29 cellular contexts compared by ENCODE assay signal in the genomic region with DNA sequence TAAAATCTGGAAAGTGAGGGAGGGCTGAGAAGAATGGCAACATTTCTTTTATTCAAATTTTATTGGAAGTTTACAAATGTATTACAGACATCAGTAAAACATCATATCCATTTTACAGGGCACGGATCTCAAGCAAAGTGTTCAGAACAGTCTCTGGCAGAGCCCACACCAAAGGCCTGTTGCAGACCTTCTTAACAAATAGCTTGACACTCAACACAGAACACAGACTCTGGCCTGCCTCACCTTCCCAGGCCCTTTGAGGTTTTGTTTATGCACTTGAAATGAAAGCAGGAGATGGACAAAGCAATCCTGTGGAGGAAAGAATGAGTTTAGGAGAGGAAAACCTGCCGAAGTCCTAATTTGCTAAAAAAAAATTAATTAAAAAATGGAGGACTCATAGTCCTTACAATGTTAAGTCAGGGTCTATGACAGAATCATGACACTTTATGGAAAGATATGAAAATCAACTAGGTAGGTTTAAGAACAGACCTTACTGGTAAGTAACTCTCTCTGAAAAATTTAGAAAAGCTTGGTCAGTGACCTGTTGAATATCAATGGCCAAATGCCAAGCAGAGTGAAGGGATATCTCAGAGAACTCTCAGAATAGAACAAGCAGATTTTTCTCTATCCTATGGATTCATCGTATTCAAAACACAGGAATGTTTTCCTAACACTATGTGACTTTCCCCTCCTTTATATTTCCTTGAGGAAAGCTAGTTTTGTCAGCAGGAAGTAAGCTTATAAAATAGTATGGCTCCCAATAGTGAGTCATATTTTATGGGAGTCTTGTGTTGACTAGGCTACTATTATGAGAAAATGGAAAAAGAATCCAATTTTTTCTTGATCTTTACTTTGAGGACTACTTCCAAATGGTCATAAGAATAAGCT.
DNase-seq lines count a peak whose midpoint lies in the region; ATAC-seq, FAIRE-seq and TF ChIP-seq lines count a peak whose summit lies in the region.
"Had no signal": no experiment of that assay in that cellular context is flagged by ENCODE, and none has a peak within 500 bp of the region (broad histone marks: within the 10 kb centered on the region; RNA-seq: fewer than 3 reads in every experiment).

No MANE protein-coding gene starts in this region.

- DNase-seq in ELR (ENCODE audit: low read depth) (peak; percentile 48), endothelial cell of umbilical vein (ENCODE audit: low read depth, low spot score) (peak; percentile 80), mucosa of descending colon (no peak), cerebellar cortex (ENCODE audit: low spot score) (no peak), GM13977 (ENCODE audit: low spot score) (no peak), spleen (no peak)
- DNase-seq in activated naive CD8-positive, alpha-beta T cell treated with anti-CD3 and anti-CD28 coated beads for 36 hours = no peak
- DNase-seq: activated CD4-positive, CD25-positive, alpha-beta regulatory T cell; activated CD8-positive, alpha-beta memory T cell treated with anti-CD3 and anti-CD28 coated beads, Interleukin-2, amount 10 ng/mL, durations not matched to agents 7 days and 5 days; activated naive CD4-positive, alpha-beta T cell treated with anti-CD3 and anti-CD28 coated beads for 36 hours; activated T-cell treated with anti-CD3 and anti-CD28 coated beads, Interleukin-2, amount 50 U/mL, for 48 hours; C1 segment of cervical spinal cord; colonic mucosa; DND-41; esophagus squamous epithelium; gastrocnemius medialis; hippocampal formation; Karpas-422; left ventricle myocardium inferior; MV-4-11; NCI-H510A treated with DMSO at 0.1 percent for 48 hours; SJCRH30; stimulated activated naive CD8-positive, alpha-beta T cell treated with anti-CD3 and anti-CD28 coated beads, Interleukin-15, Interleukin-2, amounts not matched to agents 100 U/mL and 50 U/mL, for 24 hours; testis had no signal

- H3K27ac Mint-ChIP-seq in activated naive CD8-positive, alpha-beta T cell treated with anti-CD3 and anti-CD28 coated beads for 36 hours = no peak overlapping the region
- H3K27ac Mint-ChIP-seq: activated CD8-positive, alpha-beta memory T cell treated with anti-CD3 and anti-CD28 coated beads, Interleukin-2, amount 10 ng/mL, durations not matched to agents 7 days and 5 days; activated naive CD4-positive, alpha-beta T cell treated with anti-CD3 and anti-CD28 coated beads for 36 hours; progenitor cell of endocrine pancreas had no signal

- POLR2A ChIA-PET in endothelial cell of umbilical vein (lab: Charles Lee) = no interaction called here

- H2AFZ ChIP-seq in endothelial cell of umbilical vein (ENCODE audit: low read depth, low read length) = no peak overlapping the region

- no TSS peak for BruUV-seq in endothelial cell of umbilical vein (replicated peaks; lab: Mats Ljungman, UMichigan)

- peak; percentile 69 for FAIRE-seq in endothelial cell of umbilical vein (lab: Jason Lieb, UNC)
- FAIRE-seq: GM12878, HTR-8/SVneo, urothelium cell line had no signal

- H3K4me2 ChIP-seq in endothelial cell of umbilical vein (ENCODE audit: insufficient read depth, low read length) = no peak overlapping the region

- H3K4me1 Mint-ChIP-seq in activated naive CD8-positive, alpha-beta T cell treated with anti-CD3 and anti-CD28 coated beads for 36 hours = no peaks in the 10 kb centered on the region
- H3K4me1 Mint-ChIP-seq: activated CD8-positive, alpha-beta memory T cell treated with anti-CD3 and anti-CD28 coated beads, Interleukin-2, amount 10 ng/mL, durations not matched to agents 7 days and 5 days had no signal

- no peak overlapping the region for H3K4me3 Mint-ChIP-seq in activated naive CD8-positive, alpha-beta T cell treated with anti-CD3 and anti-CD28 coated beads for 36 hours
- H3K4me3 Mint-ChIP-seq: activated CD8-positive, alpha-beta memory T cell treated with anti-CD3 and anti-CD28 coated beads, Interleukin-2, amount 10 ng/mL, durations not matched to agents 7 days and 5 days; activated naive CD4-positive, alpha-beta T cell treated with anti-CD3 and anti-CD28 coated beads for 36 hours had no signal

- H3K9me3 ChIP-seq in HUES64 (ENCODE audit: insufficient read depth, low read depth, low read length) (no peaks in the 10 kb centered on the region), endothelial cell of umbilical vein (replicated peaks; ENCODE audit: control insufficient read depth, insufficient read depth, low read length) (no peaks in the 10 kb centered on the region), mucosa of descending colon (no peaks in the 10 kb centered on the region), spleen (no peaks in the 10 kb centered on the region)
- H3K9me3 ChIP-seq: colonic mucosa, esophagus squamous epithelium, gastrocnemius medialis, left ventricle myocardium inferior, SJCRH30, testis had no signal

- peaks cover 14% of the 10 kb centered on the region for H3K27me3 Mint-ChIP-seq in activated naive CD8-positive, alpha-beta T cell treated with anti-CD3 and anti-CD28 coated beads for 36 hours
- H3K27me3 Mint-ChIP-seq: progenitor cell of endocrine pancreas had no signal

- no peak overlapping the region for H3K4me3 ChIP-seq in HUES64 (ENCODE audit: low read length)
- no peak overlapping the region for H3K4me3 ChIP-seq in endothelial cell of umbilical vein (replicated peaks in 1 of 3; ENCODE audit: insufficient read depth in 1 of 3, low read depth in 1 of 3, low read length in 3 of 3)
- no peak overlapping the region for H3K4me3 ChIP-seq in mucosa of descending colon
- no peak overlapping the region for H3K4me3 ChIP-seq in spleen
- H3K4me3 ChIP-seq: colonic mucosa, esophagus squamous epithelium, gastrocnemius medialis, GM12878, left ventricle myocardium inferior, SJCRH30, testis had no signal

- H3K36me3 Mint-ChIP-seq in activated naive CD8-positive, alpha-beta T cell treated with anti-CD3 and anti-CD28 coated beads for 36 hours = no peaks in the 10 kb centered on the region
- H3K36me3 Mint-ChIP-seq: activated CD8-positive, alpha-beta memory T cell treated with anti-CD3 and anti-CD28 coated beads, Interleukin-2, amount 10 ng/mL, durations not matched to agents 7 days and 5 days had no signal

- WGBS in HUES64 = 71% methylated on average over 3 of the region's 3 CpGs
- 73 to 84% (median 74%) methylated on average over 3 of the region's 3 CpGs for WGBS in spleen, 5 donors

- H3K27ac ChIP-seq in HUES64 (ENCODE audit: low read depth, low read length) (peak overlapping the region; percentile 84), endothelial cell of umbilical vein (ENCODE audit: insufficient read depth, low read depth, low read length) (no peak overlapping the region), spleen (no peak overlapping the region)
- H3K27ac ChIP-seq: colonic mucosa, esophagus squamous epithelium, gastrocnemius medialis, left ventricle myocardium inferior, SJCRH30, testis had no signal

- peaks cover 36% of the 10 kb centered on the region for H3K4me1 ChIP-seq in HUES64 (ENCODE audit: insufficient read depth, low read length)
- H3K4me1 ChIP-seq in endothelial cell of umbilical vein (ENCODE audit: control insufficient read depth, extremely low read depth, insufficient read depth, low read length) = peaks cover 22% of the 10 kb centered on the region
- H3K4me1 ChIP-seq in mucosa of descending colon (ENCODE audit: low read depth) = no peaks in the 10 kb centered on the region
- no peaks in the 10 kb centered on the region for H3K4me1 ChIP-seq in spleen
- H3K4me1 ChIP-seq: colonic mucosa, gastrocnemius medialis, SJCRH30, testis had no signal

- TF ChIP-seq CTCF in endothelial cell of umbilical vein (IDR thresholded peaks at IDR 0.05; ENCODE audit: extremely low read depth in 1 of 2, insufficient read depth in 1 of 2, low read depth in 1 of 2, low read length in 2 of 2) (no peak), mucosa of descending colon (IDR thresholded peaks at IDR 0.05) (no peak), GM13977 (IDR thresholded peaks at IDR 0.05; ENCODE audit: extremely low read depth, insufficient read depth, missing control alignments) (no peak), spleen (IDR thresholded peaks at IDR 0.05 in 8 of 11, conservative IDR thresholded peaks at IDR 0.05 in 3 of 11) (no peak)

- intact Hi-C loops in endothelial cell of umbilical vein (cut with micrococcal nuclease) = loop anchor here (5.0 kb wide), 1 partner anchor 128 kb away; no protein-coding TSS in a partner anchor
- intact Hi-C loops in mucosa of descending colon (cut with DNase I, micrococcal nuclease) = no loop called here
- intact Hi-C loops in spleen (cut with DNase I; ENCODE audit: low total_unique reads) = no loop called here

- TF ChIP-seq POLR2A in endothelial cell of umbilical vein (IDR thresholded peaks at IDR 0.05; ENCODE audit: low read depth, low read length) (no peak), spleen (IDR thresholded peaks at IDR 0.05) (no peak)

- H3K9me1 ChIP-seq in endothelial cell of umbilical vein (replicated peaks; ENCODE audit: control insufficient read depth, extremely low read depth, insufficient read depth, low read length) = no peaks in the 10 kb centered on the region

- dilution Hi-C loops in endothelial cell of umbilical vein (cut with MboI; ENCODE audit: extremely low pct_ligation_motif_present, low sequenced_read_pairs) = no loop called here

- H4K20me1 ChIP-seq in endothelial cell of umbilical vein (replicated peaks; ENCODE audit: control insufficient read depth, extremely low read depth, insufficient read depth, low read length) = no peaks in the 10 kb centered on the region

- no peaks in the 10 kb centered on the region for H3K27me3 ChIP-seq in HUES64 (ENCODE audit: insufficient read depth, low read length)
- H3K27me3 ChIP-seq in endothelial cell of umbilical vein (ENCODE audit: control insufficient read depth in 2 of 2, insufficient read depth in 2 of 2, low read length in 2 of 2) = no peaks in the 10 kb centered on the region
- no peaks in the 10 kb centered on the region for H3K27me3 ChIP-seq in spleen (replicated peaks in 1 of 7)
- H3K27me3 ChIP-seq: colonic mucosa, esophagus squamous epithelium, gastrocnemius medialis, SJCRH30, testis had no signal

- no peaks in the 10 kb centered on the region for H3K79me2 ChIP-seq in endothelial cell of umbilical vein (ENCODE audit: control insufficient read depth, insufficient read depth, low read length)

- CTCF ChIA-PET in endothelial cell of umbilical vein (lab: Charles Lee) = no interaction called here

- no peaks in the 10 kb centered on the region for H3K9me3 Mint-ChIP-seq in activated naive CD8-positive, alpha-beta T cell treated with anti-CD3 and anti-CD28 coated beads for 36 hours
- H3K9me3 Mint-ChIP-seq: activated naive CD4-positive, alpha-beta T cell treated with anti-CD3 and anti-CD28 coated beads for 36 hours had no signal

- H3K36me3 ChIP-seq in HUES64 (ENCODE audit: insufficient read depth, low read length) = no peaks in the 10 kb centered on the region; the same call in 1 of the 2 replicates
- H3K36me3 ChIP-seq in endothelial cell of umbilical vein (ENCODE audit: control insufficient read depth in 2 of 2, extremely low read depth in 1 of 2, insufficient read depth in 2 of 2, low read length in 2 of 2) = peaks cover 0 to 2% of the 10 kb centered on the region in 2 experiments
- no peaks in the 10 kb centered on the region for H3K36me3 ChIP-seq in mucosa of descending colon (ENCODE audit: low read depth)
- peaks cover 0 to 2% (median 0%) of the 10 kb centered on the region in 6 donors for H3K36me3 ChIP-seq in spleen
- H3K36me3 ChIP-seq: colonic mucosa, gastrocnemius medialis, SJCRH30 had no signal

- H3K9ac ChIP-seq in HUES64 (ENCODE audit: low read depth, low read length) = no peak overlapping the region; the same call in 1 of the 2 replicates
- no peak overlapping the region for H3K9ac ChIP-seq in endothelial cell of umbilical vein (replicated peaks; ENCODE audit: extremely low read depth, insufficient read depth, low read length)

- ATAC-seq in mucosa of descending colon = peak; percentile 86
- ATAC-seq: activated CD8-positive, alpha-beta memory T cell treated with anti-CD3 and anti-CD28 coated beads, Interleukin-2, amount 10 ng/mL, durations not matched to agents 7 days and 5 days; gastrocnemius medialis; GM12878; stimulated activated naive CD8-positive, alpha-beta T cell treated with anti-CD3 and anti-CD28 coated beads, Interleukin-15, Interleukin-2, amounts not matched to agents 100 U/mL and 50 U/mL, for 24 hours had no signal

- in situ Hi-C loops in GM13977 (cut with MboI; ENCODE audit: low pct_unique_long_range_greater_than_20kb, low sequenced_read_pairs, unreplicated experiment) = no loop called here

Comparison
In these comparisons a context has a peak if more than half of its experiments do, and no peak if none do; other contexts are left out.
1. DNase-seq: peak in ELR (single experiment) and endothelial cell of umbilical vein (single experiment); none in mucosa of descending colon (0 of 3), activated naive CD8-positive, alpha-beta T cell treated with anti-CD3 and anti-CD28 coated beads for 36 hours (single experiment), cerebellar cortex (single experiment), GM13977 (single experiment) and spleen (single experiment).